In genomic region chr11:1640076-1640946, GRCh38 we compare ENCODE assay signal across 1 cellular context.
TF ChIP-seq lines count a peak whose summit lies in the region.

No MANE protein-coding gene starts in this region.

TF ChIP-seq in GM23338, 12 proteins besides CTCF, POLR2A, EP300 and RAD21 (continued from another document):
- TF ChIP-seq ZNF462 (CRISPR knock-in tag; IDR thresholded peaks at IDR 0.05): no peak
- TF ChIP-seq POLR2AphosphoS5 (IDR thresholded peaks at IDR 0.05; ENCODE audit: low read depth): no peak
- no peak for TF ChIP-seq ZNF114 (CRISPR knock-in tag; IDR thresholded peaks at IDR 0.05)
- TF ChIP-seq NANOG (IDR thresholded peaks at IDR 0.05; ENCODE audit: borderline replicate concordance): no peak
- no peak for TF ChIP-seq EZH2phosphoT487 (IDR thresholded peaks at IDR 0.05; ENCODE audit: unreplicated experiment)
- no peak for TF ChIP-seq STAT1 (IDR thresholded peaks at IDR 0.05; ENCODE audit: unreplicated experiment)
- TF ChIP-seq EZH2 (IDR thresholded peaks at IDR 0.05; ENCODE audit: low read depth, unreplicated experiment): no peak
